ENCODE assay signal across 8 cellular contexts in genomic region chr20:2508631-2509467, GRCh38. TPM values are rescaled to one million over a fixed set of nuclear protein-coding genes. Genes with fewer than 3 reads are reported as not detected.
A peak's percentile ranks its signal among the peaks of the same experiment; 100 is the strongest.
DNase-seq lines count a peak whose midpoint lies in the region; ATAC-seq and TF ChIP-seq lines count a peak whose summit lies in the region.

Gene ZNF343, minus strand, starts transcription at chr20:2508915. Its CDS starts 15,020 bp downstream, at chr20:2493895.

- intact Hi-C loops in adrenal gland (cut with DNase I) (no loop called here), left ventricle myocardium inferior (cut with micrococcal nuclease) (no loop called here)

- H3K4me3 ChIP-seq in GM12875 (ENCODE audit: low read depth, low read length) (peak within 1 kb of the TSS; percentile 72), adrenal gland (peak within 1 kb of the TSS; percentile 28 to 88 (median 59)), left ventricle myocardium inferior (peak within 1 kb of the TSS; percentile 95), urinary bladder (ENCODE audit: low read depth, low read length) (peak within 1 kb of the TSS; percentile 85)

- peaks cover 15% of the 10 kb centered on the region for H3K27me3 Mint-ChIP-seq in progenitor cell of endocrine pancreas

- peak within 1 kb of the TSS; percentile 57 to 94 (median 90) for H3K27ac ChIP-seq in adrenal gland
- peak within 1 kb of the TSS; percentile 94 for H3K27ac ChIP-seq in left ventricle myocardium inferior (replicated peaks)
- H3K27ac ChIP-seq in urinary bladder (ENCODE audit: low read depth) = peak within 1 kb of the TSS; percentile 68

- H3K36me3 ChIP-seq in adrenal gland (replicated peaks in 1 of 2) = no peaks in the 10 kb centered on the region
- no peaks in the 10 kb centered on the region for H3K36me3 ChIP-seq in left ventricle myocardium inferior
- no peaks in the 10 kb centered on the region for H3K36me3 ChIP-seq in urinary bladder (ENCODE audit: insufficient read depth)

- peak; percentile 95 for ATAC-seq in HG02642 (IDR thresholded peaks at IDR 0.05; ENCODE audit: poor library complexity, unreplicated experiment)

- peak in 1 of 2 donors; percentile 43 for TF ChIP-seq POLR2A in adrenal gland (IDR thresholded peaks at IDR 0.05)

- 0 to 1% (median 0%) methylated on average over 32 to 53 of the region's 53 CpGs for WGBS in adrenal gland, 4 donors
- WGBS in urinary bladder = under 1% methylated on average over 53 of the region's 53 CpGs

- H3K4me3 Mint-ChIP-seq in progenitor cell of endocrine pancreas (ENCODE audit: low read depth) = peak within 1 kb of the TSS; percentile 100

- H3K27ac Mint-ChIP-seq in progenitor cell of endocrine pancreas = peak within 1 kb of the TSS; percentile 91

- peak; percentile 62 for DNase-seq in NCI-H1105 (lab: John Stamatoyannopoulos, UW)
- peak; percentile 68 for DNase-seq in T follicular helper cell (ENCODE audit: low read depth)
- DNase-seq in adrenal gland = peak; percentile 76 to 90 (median 82)
- DNase-seq in left ventricle myocardium inferior = peak; percentile 76
- DNase-seq in progenitor cell of endocrine pancreas (ENCODE audit: low spot score, unreplicated experiment) = peak; percentile 52

- H3K27me3 ChIP-seq in adrenal gland (no peaks in the 10 kb centered on the region), left ventricle myocardium inferior (ENCODE audit: low read depth) (no peaks in the 10 kb centered on the region)

- no peaks in the 10 kb centered on the region for H3K9me3 Mint-ChIP-seq in progenitor cell of endocrine pancreas (ENCODE audit: low read depth)

- H3K9me3 ChIP-seq in adrenal gland (replicated peaks in 1 of 3) (no peaks in the 10 kb centered on the region), left ventricle myocardium inferior (replicated peaks) (no peaks in the 10 kb centered on the region)

- H3K4me1 Mint-ChIP-seq in progenitor cell of endocrine pancreas (ENCODE audit: low read depth) = peaks cover 10% of the 10 kb centered on the region

- TF ChIP-seq CTCF in GM12875 (IDR thresholded peaks at IDR 0.05; ENCODE audit: borderline replicate concordance, insufficient read depth, low read depth, low read length) (no peak), adrenal gland (IDR thresholded peaks at IDR 0.05) (no peak), left ventricle myocardium inferior (IDR thresholded peaks at IDR 0.05; ENCODE audit: borderline replicate concordance) (peak; percentile 14), progenitor cell of endocrine pancreas (IDR thresholded peaks at IDR 0.05; ENCODE audit: unreplicated experiment) (no peak)

- peaks cover 0 to 8% of the 10 kb centered on the region in 2 donors for H3K4me1 ChIP-seq in adrenal gland (replicated peaks in 1 of 2)
- peaks cover 28% of the 10 kb centered on the region for H3K4me1 ChIP-seq in left ventricle myocardium inferior
- H3K4me1 ChIP-seq in urinary bladder (ENCODE audit: insufficient read depth) = no peaks in the 10 kb centered on the region

- H3K36me3 Mint-ChIP-seq in progenitor cell of endocrine pancreas (ENCODE audit: insufficient read depth) = peaks cover 2% of the 10 kb centered on the region

RNA-seq across cellular contexts. Expression of gene ZNF343, which starts in this region (rescaled TPM):
- total RNA-seq in adrenal gland (10 to 100 TPM in 3 of 8 donors, 1 to 10 TPM in 5; 5.8 to 13.0 (median 8.3) TPM), left ventricle myocardium inferior (6.3 TPM), progenitor cell of endocrine pancreas (13.1 and 14.4 TPM in 2 replicates), urinary bladder (15.4 TPM)
- polyA plus RNA-seq in adrenal gland (10 to 100 TPM in 1 of 3 donors, 1 to 10 TPM in 2; 8.0 to 10.9 (median 9.4) TPM), urinary bladder (9.3 TPM)

Comparison
In these comparisons a context has a peak if more than half of its experiments do, and no peak if none do; other contexts are left out.
1. Peak in every context shown above with its lines: DNase-seq, ATAC-seq, H3K4me3 ChIP-seq and H3K27ac ChIP-seq.